In genomic region chr7:135659159-135659837, GRCh38 we compare ENCODE assay signal across 1 cellular context.
TF ChIP-seq lines count a peak whose summit lies in the region.

No MANE protein-coding gene starts in this region.

TF ChIP-seq in HepG2, 621 proteins besides CTCF, POLR2A, EP300 and RAD21 (continued from another document):
- TF ChIP-seq ZNF646 (CRISPR knock-in tag; IDR thresholded peaks at IDR 0.05) (no peak), ZNF382 (CRISPR knock-in tag; IDR thresholded peaks at IDR 0.05; ENCODE audit: borderline replicate concordance) (no peak), ZNF7 (CRISPR knock-in tag; IDR thresholded peaks at IDR 0.05) (no peak), TEAD2 (CRISPR knock-in tag; IDR thresholded peaks at IDR 0.05) (no peak), ZNF776 (CRISPR knock-in tag; IDR thresholded peaks at IDR 0.05) (no peak), ZNF256 (CRISPR knock-in tag; conservative IDR thresholded peaks at IDR 0.05) (no peak), MTF1 (CRISPR knock-in tag; IDR thresholded peaks at IDR 0.05) (no peak)
